Comparison of ENCODE assay signal across 19 cellular contexts in the genomic region with DNA sequence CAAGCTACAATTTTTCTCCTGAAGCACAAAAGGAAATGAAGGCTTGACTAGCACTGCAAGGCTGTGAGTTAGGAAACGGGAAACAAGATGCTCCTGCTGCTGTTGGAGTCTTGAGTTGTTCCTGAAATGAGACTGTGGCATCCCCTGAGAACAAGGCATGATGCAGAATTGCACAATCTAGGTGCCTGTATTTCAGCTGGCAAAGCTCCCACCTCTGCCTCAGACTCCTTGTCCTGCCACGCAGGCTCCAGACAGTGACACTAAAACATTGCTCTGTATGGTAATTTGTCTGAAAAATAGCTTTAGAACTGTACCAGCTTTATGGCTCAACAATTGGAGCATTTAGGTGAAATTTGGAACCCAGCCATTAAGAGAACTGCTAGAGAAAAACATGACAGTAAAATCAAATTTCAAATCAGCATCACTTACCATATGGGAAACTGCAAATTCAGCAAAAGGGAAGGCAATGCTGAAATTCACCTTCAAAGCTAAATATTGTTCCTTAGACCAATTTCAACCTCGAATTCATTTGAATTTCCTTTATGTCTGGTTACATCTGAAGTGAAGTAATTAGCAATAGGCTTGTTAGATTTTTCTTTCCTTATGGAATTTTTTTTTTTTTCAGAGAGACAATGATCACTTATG.
DNase-seq lines count a peak whose midpoint lies in the region; ATAC-seq, FAIRE-seq and TF ChIP-seq lines count a peak whose summit lies in the region.
"Had no signal": no experiment of that assay in that cellular context is flagged by ENCODE, and none has a peak within 500 bp of the region (broad histone marks: within the 10 kb centered on the region; RNA-seq: fewer than 3 reads in every experiment).

No MANE protein-coding gene starts in this region.

- dilution Hi-C loops in IMR-90 (cut with HindIII; ENCODE audit: low sequenced_read_pairs, unreplicated experiment), result no loop called here

- no peak overlapping the region for H2AFZ ChIP-seq in IMR-90 (replicated peaks; ENCODE audit: low read length, poor library complexity)
- no peak overlapping the region for H2AFZ ChIP-seq in PC-3 (ENCODE audit: low read length)
- H2AFZ ChIP-seq: PC-9 had no signal

- H3K4me3 ChIP-seq in A549 (no peak overlapping the region), IMR-90 (ENCODE audit: insufficient read depth, low read depth, low read length) (no peak overlapping the region), bronchial epithelial cell (ENCODE audit: low read depth, low read length) (no peak overlapping the region), PC-3 (ENCODE audit: low read length) (no peak overlapping the region), ovary (no peak overlapping the region)
- H3K4me3 ChIP-seq: PC-9 had no signal

- no peaks in the 10 kb centered on the region for H3K27me3 ChIP-seq in IMR-90 (ENCODE audit: control insufficient read depth, insufficient read depth, low read length)
- no peaks in the 10 kb centered on the region for H3K27me3 ChIP-seq in bronchial epithelial cell (ENCODE audit: control insufficient read depth, insufficient read depth, low read length)
- peaks cover 40% of the 10 kb centered on the region for H3K27me3 ChIP-seq in PC-3 (ENCODE audit: low read length)
- H3K27me3 ChIP-seq in ovary, result no peaks in the 10 kb centered on the region

- H3K4me1 Mint-ChIP-seq in activated CD4-positive, alpha-beta memory T cell treated with anti-CD3 and anti-CD28 coated beads, Interleukin-2, amount 10 ng/mL, durations not matched to agents 7 days and 5 days, result no peaks in the 10 kb centered on the region
- H3K4me1 Mint-ChIP-seq: activated naive CD8-positive, alpha-beta T cell treated with anti-CD3 and anti-CD28 coated beads, Interleukin-2, amount 50 U/mL, for 24 hours; CD8-positive, alpha-beta memory T cell had no signal

- no peak overlapping the region for H4K8ac ChIP-seq in IMR-90 (ENCODE audit: low read depth in 2 of 2, low read length in 2 of 2)

- H2AK5ac ChIP-seq in IMR-90 (ENCODE audit: low read depth, low read length), result no peak overlapping the region

- no peak overlapping the region for H2BK5ac ChIP-seq in IMR-90 (ENCODE audit: low read depth, low read length, poor library complexity, severe bottlenecking)

- H3K36me3 Mint-ChIP-seq in activated CD4-positive, alpha-beta memory T cell treated with anti-CD3 and anti-CD28 coated beads, Interleukin-2, amount 10 ng/mL, durations not matched to agents 7 days and 5 days (ENCODE audit: low read depth), result no peaks in the 10 kb centered on the region
- H3K36me3 Mint-ChIP-seq: CD8-positive, alpha-beta memory T cell; naive B cell had no signal

- H3K9me3 Mint-ChIP-seq in activated CD4-positive, alpha-beta memory T cell treated with anti-CD3 and anti-CD28 coated beads, Interleukin-2, amount 10 ng/mL, durations not matched to agents 7 days and 5 days, result no peaks in the 10 kb centered on the region
- H3K9me3 Mint-ChIP-seq: activated naive CD8-positive, alpha-beta T cell treated with anti-CD3 and anti-CD28 coated beads, Interleukin-2, amount 50 U/mL, for 24 hours; activated T-cell treated with anti-CD3 and anti-CD28 coated beads, Interleukin-2, amount 50 U/mL, for 72 hours; CD8-positive, alpha-beta memory T cell had no signal

- TF ChIP-seq RAD21 in A549 (conservative IDR thresholded peaks at IDR 0.05 in 1 of 2, IDR thresholded peaks at IDR 0.05 in 1 of 2) (no peak), IMR-90 (IDR thresholded peaks at IDR 0.05; ENCODE audit: low read length) (no peak)

- BruUV-seq in IMR-90 (replicated peaks; lab: Mats Ljungman, UMichigan), result no TSS peak
- BruUV-seq in PC-3 (replicated peaks; lab: Mats Ljungman, UMichigan), result no TSS peak

- TF ChIP-seq CTCF in A549 (IDR thresholded peaks at IDR 0.05) (no peak), IMR-90 (conservative IDR thresholded peaks at IDR 0.05; ENCODE audit: low read depth, low read length) (no peak), bronchial epithelial cell (IDR thresholded peaks at IDR 0.05; ENCODE audit: insufficient read depth, low read length, severe bottlenecking) (no peak), PC-3 (conservative IDR thresholded peaks at IDR 0.05; ENCODE audit: low read depth, low read length) (no peak), ovary (IDR thresholded peaks at IDR 0.05) (no peak)

- no peak overlapping the region for H3K56ac ChIP-seq in IMR-90 (ENCODE audit: extremely low read depth, insufficient read depth, low read length)

- TF ChIP-seq POLR2A in A549 (IDR thresholded peaks at IDR 0.05; ENCODE audit: low read length), result no peak
- no peak for TF ChIP-seq POLR2A in IMR-90 (IDR thresholded peaks at IDR 0.05; ENCODE audit: low read depth, low read length)
- TF ChIP-seq POLR2A in ovary (IDR thresholded peaks at IDR 0.05), result no peak

- H3K9me2 ChIP-seq in PC-3 (replicated peaks; ENCODE audit: low read length), result no peaks in the 10 kb centered on the region

- no peak for TF ChIP-seq EP300 in A549 (IDR thresholded peaks at IDR 0.05)
- TF ChIP-seq EP300 in ovary (IDR thresholded peaks at IDR 0.05), result no peak

- H3K4me1 ChIP-seq in A549, result peaks cover 15% of the 10 kb centered on the region
- H3K4me1 ChIP-seq in IMR-90 (ENCODE audit: control insufficient read depth, insufficient read depth, low read length), result no peaks in the 10 kb centered on the region
- H3K4me1 ChIP-seq in PC-3 (ENCODE audit: insufficient read depth, low read length), result no peaks in the 10 kb centered on the region
- no peaks in the 10 kb centered on the region for H3K4me1 ChIP-seq in ovary (ENCODE audit: insufficient read depth)

- CTCF ChIA-PET in A549 (lab: Yijun Ruan, JAX), result interaction anchor here (0.8 kb wide), 1 partner anchor 310 kb away, joined by 3 read pairs; no protein-coding TSS in a partner anchor
- CTCF ChIA-PET in IMR-90 (lab: Yijun Ruan, JAX), result no interaction called here
- CTCF ChIA-PET in PC-3 (lab: Charles Lee), result no interaction called here
- CTCF ChIA-PET in activated CD4-positive, alpha-beta memory T cell treated with anti-CD3 and anti-CD28 coated beads, Interleukin-2, amount 10 ng/mL, durations not matched to agents 7 days and 5 days (lab: Charles Lee), result interaction anchor here (0.7 kb wide), 1 partner anchor 293 kb away, joined by 3 read pairs; no protein-coding TSS in a partner anchor

- no peak overlapping the region for H4K91ac ChIP-seq in IMR-90 (ENCODE audit: insufficient read depth, low read depth, low read length)

- H3K36me3 ChIP-seq in IMR-90 (ENCODE audit: control insufficient read depth, insufficient read depth, low read length) (no peaks in the 10 kb centered on the region), bronchial epithelial cell (ENCODE audit: control insufficient read depth, insufficient read depth, low read length) (no peaks in the 10 kb centered on the region), PC-3 (ENCODE audit: low read depth, low read length) (no peaks in the 10 kb centered on the region), ovary (no peaks in the 10 kb centered on the region)

- H3F3A ChIP-seq in PC-3 (ENCODE audit: low read length, unreplicated experiment), result no peaks in the 10 kb centered on the region

- ATAC-seq in A549 (peak in 1 of 2 experiments; percentile 54; a peak in 2 of 6 replicates), IMR-90 (ENCODE audit: low read depth) (no peak), HG02852 (IDR thresholded peaks at IDR 0.05; ENCODE audit: unreplicated experiment) (no peak), PC-3 (no peak)
- ATAC-seq: activated naive CD8-positive, alpha-beta T cell treated with anti-CD3 and anti-CD28 coated beads, Interleukin-2, amount 50 U/mL, for 24 hours; activated T-cell treated with anti-CD3 and anti-CD28 coated beads, Interleukin-2, amount 50 U/mL, for 72 hours had no signal

- no peak for DNase-seq in A549 (ENCODE audit: low read depth in 1 of 2, low spot score in 1 of 2)
- no peak for DNase-seq in IMR-90
- DNase-seq in bronchial epithelial cell (ENCODE audit: low read depth), result peak; percentile 27
- peak; percentile 21 for DNase-seq in midbrain (lab: John Stamatoyannopoulos, UW)
- DNase-seq in PC-3, result no peak
- DNase-seq in activated CD4-positive, alpha-beta memory T cell treated with anti-CD3 and anti-CD28 coated beads, Interleukin-2, amount 10 ng/mL, durations not matched to agents 7 days and 5 days, result no peak
- no peak for DNase-seq in ovary
- DNase-seq: activated CD4-positive, alpha-beta T cell treated with anti-CD3 and anti-CD28 coated beads, Interleukin-2, amount 50 U/mL, for 48 hours; activated naive CD8-positive, alpha-beta T cell treated with anti-CD3 and anti-CD28 coated beads, Interleukin-2, amount 50 U/mL, for 24 hours; activated T-cell treated with anti-CD3 and anti-CD28 coated beads, Interleukin-2, amount 50 U/mL, for 72 hours; CD8-positive, alpha-beta memory T cell; cerebellar nuclear complex; foreskin melanocyte; naive B cell; NCI-H1694 treated with DMSO at 0.1 percent for 48 hours; PC-9; stimulated activated naive CD4-positive, alpha-beta T cell had no signal

- H2BK20ac ChIP-seq in IMR-90 (ENCODE audit: low read depth, low read length), result no peak overlapping the region

- FAIRE-seq in A549 (lab: Jason Lieb, UNC), result no peak
- peak; percentile 36 for FAIRE-seq in bronchial epithelial cell (lab: Jason Lieb, UNC)
- FAIRE-seq: H54 had no signal

- POLR2A ChIA-PET in A549 (lab: Yijun Ruan, JAX), result no interaction called here
- POLR2A ChIA-PET in IMR-90 (lab: Charles Lee; ENCODE audit: unreplicated experiment), result no interaction called here
- POLR2A ChIA-PET in PC-3 (lab: Charles Lee; ENCODE audit: unreplicated experiment), result interaction anchor here (0.6 kb wide), 1 partner anchor 29 kb away, joined by 3 read pairs; no protein-coding TSS in a partner anchor
- POLR2A ChIA-PET in activated CD4-positive, alpha-beta memory T cell treated with anti-CD3 and anti-CD28 coated beads, Interleukin-2, amount 10 ng/mL, durations not matched to agents 7 days and 5 days (lab: Charles Lee), result no interaction called here

- H4K20me1 ChIP-seq in IMR-90 (ENCODE audit: insufficient read depth, low read length) (no peaks in the 10 kb centered on the region), PC-3 (ENCODE audit: low read length) (no peaks in the 10 kb centered on the region)

- H3K27ac Mint-ChIP-seq in activated CD4-positive, alpha-beta memory T cell treated with anti-CD3 and anti-CD28 coated beads, Interleukin-2, amount 10 ng/mL, durations not matched to agents 7 days and 5 days, result no peak overlapping the region
- H3K27ac Mint-ChIP-seq: activated naive CD8-positive, alpha-beta T cell treated with anti-CD3 and anti-CD28 coated beads, Interleukin-2, amount 50 U/mL, for 24 hours; activated T-cell treated with anti-CD3 and anti-CD28 coated beads, Interleukin-2, amount 50 U/mL, for 72 hours; CD8-positive, alpha-beta memory T cell; naive B cell had no signal

- H3K4me3 Mint-ChIP-seq in activated CD4-positive, alpha-beta memory T cell treated with anti-CD3 and anti-CD28 coated beads, Interleukin-2, amount 10 ng/mL, durations not matched to agents 7 days and 5 days, result no peak overlapping the region
- H3K4me3 Mint-ChIP-seq: activated naive CD8-positive, alpha-beta T cell treated with anti-CD3 and anti-CD28 coated beads, Interleukin-2, amount 50 U/mL, for 24 hours; activated T-cell treated with anti-CD3 and anti-CD28 coated beads, Interleukin-2, amount 50 U/mL, for 72 hours; CD8-positive, alpha-beta memory T cell; naive B cell had no signal

- no peak overlapping the region for H3K4me2 ChIP-seq in A549
- H3K4me2 ChIP-seq in IMR-90 (ENCODE audit: low read depth, low read length), result no peak overlapping the region
- no peak overlapping the region for H3K4me2 ChIP-seq in PC-3 (ENCODE audit: low read length)
- H3K4me2 ChIP-seq: PC-9 had no signal

- H3K9me1 ChIP-seq in IMR-90 (ENCODE audit: insufficient read depth, low read length), result no peaks in the 10 kb centered on the region

- no peak overlapping the region for H2BK120ac ChIP-seq in IMR-90 (ENCODE audit: low read depth, low read length)

- peaks cover 1% of the 10 kb centered on the region for H3K27me3 Mint-ChIP-seq in activated CD4-positive, alpha-beta memory T cell treated with anti-CD3 and anti-CD28 coated beads, Interleukin-2, amount 10 ng/mL, durations not matched to agents 7 days and 5 days
- H3K27me3 Mint-ChIP-seq: activated naive CD8-positive, alpha-beta T cell treated with anti-CD3 and anti-CD28 coated beads, Interleukin-2, amount 50 U/mL, for 24 hours had no signal

- no peak overlapping the region for H2AK9ac ChIP-seq in IMR-90 (replicated peaks; ENCODE audit: low read depth, low read length, poor library complexity)

- H3K79me1 ChIP-seq in IMR-90 (ENCODE audit: low read depth in 1 of 2, low read length in 2 of 2), result no peaks in the 10 kb centered on the region

- WGBS in A549 (ENCODE audit: missing lambda C conversion rate), result 22% methylated on average over 3 of the region's 3 CpGs
- 0% methylated on average over 1 of the region's 3 CpGs; no CpG with 5 or more reads in 1 of the 2 experiments for WGBS in IMR-90 (ENCODE audit: extremely low coverage in 2 of 2, insufficient read length in 1 of 2), 2 experiments
- 63 to 75% (median 71%) methylated on average over 3 of the region's 3 CpGs for WGBS in ovary, 3 donors

- no peaks in the 10 kb centered on the region for H3K9me3 ChIP-seq in A549
- H3K9me3 ChIP-seq in IMR-90 (ENCODE audit: control insufficient read depth, insufficient read depth, low read length), result no peaks in the 10 kb centered on the region
- H3K9me3 ChIP-seq in PC-3 (ENCODE audit: low read length), result no peaks in the 10 kb centered on the region
- no peaks in the 10 kb centered on the region for H3K9me3 ChIP-seq in ovary

- H3K79me2 ChIP-seq in PC-3 (ENCODE audit: low read length), result no peaks in the 10 kb centered on the region

- no peak overlapping the region for H2BK15ac ChIP-seq in IMR-90 (ENCODE audit: low read depth, low read length)

- no peak overlapping the region for H3K14ac ChIP-seq in IMR-90 (replicated peaks; ENCODE audit: low read depth, low read length)

- in situ Hi-C loops in IMR-90 (cut with MboI; ENCODE audit: low sequenced_read_pairs), result no loop called here

- no peak overlapping the region for H3K18ac ChIP-seq in IMR-90 (ENCODE audit: low read depth, low read length)

- H4K5ac ChIP-seq in IMR-90 (ENCODE audit: low read depth, low read length), result no peak overlapping the region

- no peak overlapping the region for H3K23ac ChIP-seq in IMR-90 (ENCODE audit: low read depth, low read length)

- H3K4ac ChIP-seq in IMR-90 (ENCODE audit: low read depth, low read length), result no peak overlapping the region

- H3K27ac ChIP-seq in A549 (no peak overlapping the region), IMR-90 (ENCODE audit: insufficient read depth, low read length) (no peak overlapping the region), PC-3 (ENCODE audit: low read length) (no peak overlapping the region), ovary (no peak overlapping the region)
- H3K27ac ChIP-seq: PC-9 had no signal

- intact Hi-C loops in IMR-90 (cut with micrococcal nuclease) (no loop called here), PC-3 (cut with micrococcal nuclease) (no loop called here), ovary (cut with DNase I) (no loop called here)

- H3K9ac ChIP-seq in IMR-90 (ENCODE audit: low read depth, low read length) (no peak overlapping the region), PC-3 (ENCODE audit: low read length) (no peak overlapping the region)

Comparison
In these comparisons a context has a peak if more than half of its experiments do, and no peak if none do; other contexts are left out.
1. DNase-seq: peak in bronchial epithelial cell (single experiment) and midbrain (single experiment); none in A549 (0 of 2), IMR-90 (single experiment), PC-3 (single experiment), activated CD4-positive, alpha-beta memory T cell treated with anti-CD3 and anti-CD28 coated beads, Interleukin-2, amount 10 ng/mL, durations not matched to agents 7 days and 5 days (single experiment) and ovary (0 of 5).
2. CTCF ChIA-PET loops: an anchor here in A549 (0.8 kb wide) and activated CD4-positive, alpha-beta memory T cell treated with anti-CD3 and anti-CD28 coated beads, Interleukin-2, amount 10 ng/mL, durations not matched to agents 7 days and 5 days (0.7 kb wide); none called in IMR-90 and PC-3.